Comparison of ENCODE assay signal across 13 cellular contexts in genomic region chr7:88278881-88279280, GRCh38. TPM values are rescaled to one million over a fixed set of nuclear protein-coding genes. Genes with fewer than 3 reads are reported as not detected.
DNase-seq lines count a peak whose midpoint lies in the region; ATAC-seq and TF ChIP-seq lines count a peak whose summit lies in the region.
"Had no signal": no experiment of that assay in that cellular context is flagged by ENCODE, and none has a peak within 500 bp of the region (broad histone marks: within the 10 kb centered on the region; RNA-seq: fewer than 3 reads in every experiment).

No MANE protein-coding gene starts in this region.

- no peaks in the 10 kb centered on the region for H3K4me1 ChIP-seq in GM23248 (ENCODE audit: insufficient read depth)
- H3K4me1 ChIP-seq in RWPE2 (ENCODE audit: insufficient read depth, poor library complexity, severe bottlenecking) = no peaks in the 10 kb centered on the region
- H3K4me1 ChIP-seq in PC-3 (ENCODE audit: insufficient read depth, low read length) = peaks cover 16% of the 10 kb centered on the region
- H3K4me1 ChIP-seq: BE2C had no signal

- POLR2A ChIA-PET in PC-3 (lab: Charles Lee; ENCODE audit: unreplicated experiment) = no interaction called here

- intact Hi-C loops in PC-3 (cut with micrococcal nuclease) = no loop called here

- no peaks in the 10 kb centered on the region for H3K36me3 ChIP-seq in GM23248 (ENCODE audit: low read depth)
- no peaks in the 10 kb centered on the region for H3K36me3 ChIP-seq in RWPE2 (ENCODE audit: low read depth)
- H3K36me3 ChIP-seq in PC-3 (ENCODE audit: low read depth, low read length) = no peaks in the 10 kb centered on the region
- H3K36me3 ChIP-seq: BE2C had no signal

- no peaks in the 10 kb centered on the region; the same call in 1 of the 2 replicates for H3K27me3 ChIP-seq in GM23248 (replicated peaks; ENCODE audit: insufficient read depth)
- H3K27me3 ChIP-seq in RWPE2 (ENCODE audit: insufficient read depth, poor library complexity, severe bottlenecking) = no peaks in the 10 kb centered on the region
- no peaks in the 10 kb centered on the region for H3K27me3 ChIP-seq in PC-3 (ENCODE audit: low read length)
- H3K27me3 ChIP-seq: BE2C had no signal

- H4K20me1 ChIP-seq in GM23248 (ENCODE audit: insufficient read depth) (no peaks in the 10 kb centered on the region), PC-3 (ENCODE audit: low read length) (no peaks in the 10 kb centered on the region)

- H3K27ac ChIP-seq in GM23248 (no peak overlapping the region), RWPE2 (ENCODE audit: poor library complexity, severe bottlenecking) (no peak overlapping the region), PC-3 (ENCODE audit: low read length) (no peak overlapping the region)

- CTCF ChIA-PET in PC-3 (lab: Charles Lee) = no interaction called here

- no TSS peak for BruUV-seq in PC-3 (replicated peaks; lab: Mats Ljungman, UMichigan)

- no peak overlapping the region for H3K4me3 ChIP-seq in GM23248
- no peak overlapping the region for H3K4me3 ChIP-seq in RWPE2 (ENCODE audit: severe bottlenecking)
- no peak overlapping the region for H3K4me3 ChIP-seq in PC-3 (ENCODE audit: low read length)

- H2AFZ ChIP-seq in GM23248 (no peak overlapping the region), PC-3 (ENCODE audit: low read length) (no peak overlapping the region)

- no peaks in the 10 kb centered on the region for H3K9me2 ChIP-seq in GM23248 (ENCODE audit: insufficient read depth)
- no peaks in the 10 kb centered on the region for H3K9me2 ChIP-seq in PC-3 (replicated peaks; ENCODE audit: low read length)

- 63 to 76% methylated on average over 1 of the region's 1 CpG for WGBS in GM23248 (ENCODE audit: low coverage in 1 of 2, low lambda C conversion rate in 2 of 2, missing lambda C conversion rate in 2 of 2), 2 experiments

- no peaks in the 10 kb centered on the region for H3K79me2 ChIP-seq in GM23248 (ENCODE audit: insufficient read depth)
- no peaks in the 10 kb centered on the region for H3K79me2 ChIP-seq in PC-3 (ENCODE audit: low read length)

- no peak for TF ChIP-seq CTCF in RWPE2 (IDR thresholded peaks at IDR 0.05; ENCODE audit: poor library complexity, severe bottlenecking)
- TF ChIP-seq CTCF in PC-3 (conservative IDR thresholded peaks at IDR 0.05; ENCODE audit: low read depth, low read length) = no peak

- DNase-seq in GM23248 (peak; percentile 36), RWPE2 (ENCODE audit: low spot score) (no peak), mucosa of gallbladder (ENCODE audit: low spot score) (peak; percentile 43), NCI-H1436 (lab: John Stamatoyannopoulos, UW) (no peak), PC-3 (no peak), NCI-H446 (lab: John Stamatoyannopoulos, UW) (no peak), NCI-H524 (lab: John Stamatoyannopoulos, UW) (no peak)
- DNase-seq: activated CD8-positive, alpha-beta memory T cell treated with anti-CD3 and anti-CD28 coated beads for 24 hours; activated naive CD8-positive, alpha-beta T cell treated with anti-CD3 and anti-CD28 coated beads, Interleukin-2, amount 10 ng/mL, durations not matched to agents 7 days and 5 days; BE2C; naive B cell had no signal

- H3F3A ChIP-seq in GM23248 (ENCODE audit: insufficient read depth) (no peaks in the 10 kb centered on the region), PC-3 (ENCODE audit: low read length, unreplicated experiment) (no peaks in the 10 kb centered on the region)

- H3K4me2 ChIP-seq in GM23248 (ENCODE audit: unreplicated experiment) = no peak overlapping the region
- no peak overlapping the region for H3K4me2 ChIP-seq in PC-3 (ENCODE audit: low read length)

- in situ Hi-C loops in GM23248 (cut with MboI) = no loop called here

- H3K9ac ChIP-seq in GM23248 = no peak overlapping the region
- H3K9ac ChIP-seq in PC-3 (ENCODE audit: low read length) = no peak overlapping the region

- peak; percentile 72 for ATAC-seq in RWPE2 (ENCODE audit: low read depth)
- peak; percentile 71 for ATAC-seq in esophagus mucosa
- no peak for ATAC-seq in PC-3

- H3K9me3 ChIP-seq in GM23248 (ENCODE audit: low read depth) = no peaks in the 10 kb centered on the region
- no peaks in the 10 kb centered on the region for H3K9me3 ChIP-seq in RWPE2 (ENCODE audit: severe bottlenecking)
- no peaks in the 10 kb centered on the region for H3K9me3 ChIP-seq in PC-3 (ENCODE audit: low read length)
- H3K9me3 ChIP-seq: BE2C had no signal

RNA-seq across cellular contexts. Expression of gene STEAP4, which starts 27.8 kb away (rescaled TPM):
- total RNA-seq in GM23248 (2014; rRNA removed; shearing (Covaris generic)) = not detected in 2 replicates
- not detected in 2 replicates for polyA plus RNA-seq in GM23248 (2016; fragmentation: Nextera tagmentation; extraction: Ambion mirVana)
- total RNA-seq in esophagus mucosa (23.6 TPM), mucosa of gallbladder (9.8 TPM), PC-3 (2014; rRNA removed) (1.2 and 1.7 TPM in 2 replicates)
- total RNA-seq: activated naive CD8-positive, alpha-beta T cell treated with anti-CD3 and anti-CD28 coated beads, Interleukin-2, amount 10 ng/mL, durations not matched to agents 7 days and 5 days; T-helper 2 cell treated with Interferon-gamma antibody and Interleukin-4, amounts not matched to agents 100 ng/mL and 5 ng/mL, for 36 hours had no signal

RNA-seq across cellular contexts. Expression of gene SRI, which starts 59.0 kb away (rescaled TPM):
- 59.3 and 80.3 TPM in 2 replicates for total RNA-seq in GM23248 (2014; rRNA removed; shearing (Covaris generic))
- 267 and 268 TPM in 2 replicates for polyA plus RNA-seq in GM23248 (2016; fragmentation: Nextera tagmentation; extraction: Ambion mirVana)
- total RNA-seq in esophagus mucosa = 73.1 TPM
- 77.8 TPM for total RNA-seq in mucosa of gallbladder
- total RNA-seq in PC-3 (2014; rRNA removed) = 94.0 and 151 TPM in 2 replicates

Comparison
In these comparisons a context has a peak if more than half of its experiments do, and no peak if none do; other contexts are left out.
1. DNase-seq: peak in GM23248 (single experiment) and mucosa of gallbladder (single experiment); none in RWPE2 (single experiment), NCI-H1436 (single experiment), PC-3 (single experiment), NCI-H446 (0 of 2) and NCI-H524 (0 of 2).